ENCODE assay signal across 19 cellular contexts in genomic region chr11:103863497-103863896, GRCh38.
DNase-seq lines count a peak whose midpoint lies in the region; ATAC-seq and TF ChIP-seq lines count a peak whose summit lies in the region.
"Had no signal": no experiment of that assay in that cellular context is flagged by ENCODE, and none has a peak within 500 bp of the region (broad histone marks: within the 10 kb centered on the region; RNA-seq: fewer than 3 reads in every experiment).

No MANE protein-coding gene starts in this region.

- intact Hi-C loops in mammary epithelial cell (cut with micrococcal nuclease) = no loop called here

- no peaks in the 10 kb centered on the region for H3K36me3 ChIP-seq in mammary epithelial cell (ENCODE audit: insufficient read depth, low read length)
- H3K36me3 ChIP-seq: cardiac muscle cell, gastrocnemius medialis, tibial nerve had no signal

- whole genome bisulfite sequencing in mammary epithelial cell (ENCODE audit: low coverage, missing lambda C conversion rate) = 61% methylated on average over 3 of the region's 3 CpGs

- no peak for ATAC-seq in HG02623 (IDR thresholded peaks at IDR 0.05; ENCODE audit: unreplicated experiment)
- ATAC-seq in HG02840 (IDR thresholded peaks at IDR 0.05; ENCODE audit: low FRiP score, unreplicated experiment) = no peak
- no peak for ATAC-seq in GM21447 (IDR thresholded peaks at IDR 0.05; ENCODE audit: unreplicated experiment)
- ATAC-seq: gastrocnemius medialis; left ventricle myocardium superior; stimulated activated effector memory CD8-positive, alpha-beta T cell treated with anti-CD3 and anti-CD28 coated beads, Interleukin-12 subunit alpha, Interleukin-12 subunit beta, amount 100 ng/mL, for 72 hours had no signal

- no peak overlapping the region for H3K9ac ChIP-seq in mammary epithelial cell (ENCODE audit: insufficient read depth, low read length)

- H3K79me2 ChIP-seq in mammary epithelial cell (ENCODE audit: insufficient read depth, low read length) = no peaks in the 10 kb centered on the region

- H3K9me3 ChIP-seq in mammary epithelial cell (replicated peaks; ENCODE audit: insufficient read depth, low read length) = no peaks in the 10 kb centered on the region
- H3K9me3 ChIP-seq: gastrocnemius medialis, tibial nerve had no signal

- DNase-seq in ELR (ENCODE audit: low read depth) = peak; percentile 72
- peak; percentile 22 for DNase-seq in M059J (ENCODE audit: low read depth)
- peak; percentile 40 for DNase-seq in mammary epithelial cell
- peak; percentile 49 for DNase-seq in kidney tubule cell (ENCODE audit: low spot score)
- DNase-seq in globus pallidus (ENCODE audit: low spot score) = no peak
- DNase-seq: activated CD4-positive, alpha-beta T cell treated with anti-CD3 and anti-CD28 coated beads, Interleukin-2, amount 50 U/mL, for 4 hours; C1 segment of cervical spinal cord; DMS53; gastrocnemius medialis; left ventricle myocardium superior; NCI-H2029; NCI-H526; posterior cingulate gyrus had no signal

- H2AFZ ChIP-seq in mammary epithelial cell (ENCODE audit: low read depth, low read length) = no peak overlapping the region

- H3K27me3 ChIP-seq in mammary epithelial cell (ENCODE audit: insufficient read depth, low read length) = no peaks in the 10 kb centered on the region
- H3K27me3 ChIP-seq: cardiac muscle cell, gastrocnemius medialis, tibial nerve had no signal

- no peak overlapping the region for H3K27ac ChIP-seq in mammary epithelial cell (ENCODE audit: insufficient read depth, low read depth, low read length)
- H3K27ac ChIP-seq: cardiac muscle cell, gastrocnemius medialis, tibial nerve had no signal

- no peaks in the 10 kb centered on the region for H3K4me1 ChIP-seq in mammary epithelial cell (ENCODE audit: insufficient read depth, low read length)
- H3K4me1 ChIP-seq: gastrocnemius medialis, tibial nerve had no signal

- no peak overlapping the region for H3K4me3 ChIP-seq in mammary epithelial cell (replicated peaks in 1 of 3; ENCODE audit: insufficient read depth in 1 of 3, low read depth in 2 of 3, low read length in 3 of 3)
- H3K4me3 ChIP-seq: cardiac muscle cell, gastrocnemius medialis, tibial nerve had no signal

- in situ Hi-C loops in mammary epithelial cell (cut with MboI; ENCODE audit: low sequenced_read_pairs in 2 of 2) = no loop called here

- BruUV-seq in mammary epithelial cell (replicated peaks; lab: Mats Ljungman, UMichigan) = no TSS peak

- dilution Hi-C loops in mammary epithelial cell (cut with HindIII; ENCODE audit: low sequenced_read_pairs) = no loop called here

- no peak for TF ChIP-seq CTCF in mammary epithelial cell (conservative IDR thresholded peaks at IDR 0.05 in 1 of 2, IDR thresholded peaks at IDR 0.05 in 1 of 2; ENCODE audit: extremely low read depth in 1 of 2, insufficient read depth in 1 of 2, low read depth in 1 of 2, low read length in 2 of 2)

- no peak overlapping the region for H3K4me2 ChIP-seq in mammary epithelial cell (ENCODE audit: insufficient read depth, low read depth, low read length)

- CTCF ChIA-PET in mammary epithelial cell (lab: Charles Lee; ENCODE audit: low non-redundant PET) = no interaction called here

- H4K20me1 ChIP-seq in mammary epithelial cell (ENCODE audit: insufficient read depth, low read length) = no peaks in the 10 kb centered on the region
